8 cellular contexts compared by ENCODE assay signal in the genomic region with DNA sequence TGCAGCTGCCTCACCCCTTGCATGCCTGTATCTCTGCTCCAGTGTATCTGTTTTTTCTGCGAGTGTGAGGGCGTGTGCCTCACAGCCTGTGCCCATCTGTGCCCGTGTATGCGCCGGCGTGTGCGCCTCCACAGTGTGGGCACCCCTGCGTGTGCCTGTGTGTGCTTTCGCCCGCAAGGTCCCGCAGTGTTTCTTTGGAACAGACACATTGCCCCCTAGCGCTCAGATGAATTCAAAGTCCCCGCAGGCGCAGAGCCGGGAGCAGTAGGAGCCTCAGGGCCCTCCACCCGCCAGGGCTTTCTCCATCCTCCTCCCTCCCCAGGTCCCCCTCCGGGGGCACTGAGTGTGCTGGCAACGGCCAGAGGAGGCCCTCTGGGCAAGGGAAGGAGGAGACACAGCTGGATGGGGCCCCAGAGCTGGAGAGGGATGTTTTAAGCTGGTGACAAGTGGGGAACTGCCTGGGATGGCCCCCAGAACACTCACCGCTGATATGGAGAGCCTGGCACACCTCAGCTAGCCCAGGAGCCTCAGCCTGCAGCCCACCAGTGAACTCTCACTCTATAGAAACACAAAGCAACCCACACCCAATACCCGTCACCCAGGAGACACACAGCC. TPM values are rescaled to one million over a fixed set of nuclear protein-coding genes. Genes with fewer than 3 reads are reported as not detected.
DNase-seq lines count a peak whose midpoint lies in the region; ATAC-seq lines count a peak whose summit lies in the region.

No MANE protein-coding gene starts in this region.

- H3K9me3 ChIP-seq in SJSA1 (replicated peaks) (0 out of 2 replicates have a peak, but pooled peaks cover 5% of the 10 kb centered on the region), adipocyte (ENCODE audit: control insufficient read depth, low read length) (no peaks in the 10 kb centered on the region), right cardiac atrium (ENCODE audit: control insufficient read depth, low read length) (no peaks in the 10 kb centered on the region)

- peaks cover 9% of the 10 kb centered on the region for H3K27me3 ChIP-seq in SJSA1 (replicated peaks)
- H3K27me3 ChIP-seq in adipocyte (replicated peaks; ENCODE audit: control insufficient read depth, insufficient read depth, low read length), result no peaks in the 10 kb centered on the region
- H3K27me3 ChIP-seq in right cardiac atrium (ENCODE audit: control insufficient read depth, insufficient read depth), result no peaks in the 10 kb centered on the region

- intact Hi-C loops in right cardiac atrium (cut with DNase I) (loop anchor here (5.0 to 10.0 kb wide), 5 partner anchors 167 to 1050 kb away; no protein-coding TSS in a partner anchor), sciatic nerve (cut with DNase I) (loop anchor here (5.0 to 10.0 kb wide), 2 partner anchors 200 to 402 kb away; no protein-coding TSS in a partner anchor)

- peak; percentile 48 to 63 for ATAC-seq in right cardiac atrium
- ATAC-seq in sciatic nerve, result peak; percentile 72
- no peak for ATAC-seq in HG03139 (IDR thresholded peaks at IDR 0.05; ENCODE audit: unreplicated experiment)

- H3K36me3 ChIP-seq in SJSA1 (peaks cover 4% of the 10 kb centered on the region; the same call in 1 of the 2 replicates), adipocyte (ENCODE audit: control insufficient read depth, insufficient read depth, low read length, severe bottlenecking) (no peaks in the 10 kb centered on the region)

- peak; percentile 81 for DNase-seq in DMS 273 (lab: John Stamatoyannopoulos, UW; ENCODE audit: unreplicated experiment)
- peak; percentile 83 for DNase-seq in HuH-7.5 (ENCODE audit: low spot score)
- peak; percentile 56 to 74 for DNase-seq in SJSA1 (ENCODE audit: low read depth in 1 of 2, low spot score in 2 of 2)
- peak; percentile 91 for DNase-seq in adipocyte (ENCODE audit: low read depth)
- peak; percentile 71 to 89 (median 87) for DNase-seq in right cardiac atrium
- DNase-seq in sciatic nerve (ENCODE audit: low spot score), result peak; percentile 84
- no peak for DNase-seq in NCI-H187 treated with DMSO at 0.1 percent for 48 hours (lab: John Stamatoyannopoulos, UW)

- WGBS in right cardiac atrium, result 11% methylated on average over 20 of the region's 20 CpGs

- H3K27ac ChIP-seq in SJSA1 (no peak overlapping the region), right cardiac atrium (ENCODE audit: low read length) (no peak overlapping the region)

- no peak overlapping the region for H3K9ac ChIP-seq in adipocyte (ENCODE audit: low read length)

- H3K4me3 ChIP-seq in SJSA1 (no peak overlapping the region), adipocyte (ENCODE audit: low read length) (no peak overlapping the region), right cardiac atrium (ENCODE audit: low read length) (no peak overlapping the region)

- H3K4me1 ChIP-seq in SJSA1 (replicated peaks), result peaks cover 22% of the 10 kb centered on the region
- peaks cover 7% of the 10 kb centered on the region for H3K4me1 ChIP-seq in adipocyte (ENCODE audit: control insufficient read depth, insufficient read depth, low read length)
- peaks cover 3% of the 10 kb centered on the region for H3K4me1 ChIP-seq in right cardiac atrium (ENCODE audit: control insufficient read depth, insufficient read depth, low read length)

RNA-seq across cellular contexts. Expression of a gene that starts 3.2 kb away (rescaled TPM):
- total RNA-seq in SJSA1 (2014; rRNA removed; shearing (Covaris generic)), result 3.9 and 4.5 TPM in 2 replicates
- 10 to 100 TPM in 3 of 4 donors, 1 to 10 TPM in 1; 9.6 to 12.2 (median 10.1) TPM for total RNA-seq in right cardiac atrium
- polyA plus RNA-seq in right cardiac atrium, result 3.8 TPM
- 10.4 TPM for total RNA-seq in sciatic nerve
